ENCODE assay signal across 1 cellular context in the genomic region with DNA sequence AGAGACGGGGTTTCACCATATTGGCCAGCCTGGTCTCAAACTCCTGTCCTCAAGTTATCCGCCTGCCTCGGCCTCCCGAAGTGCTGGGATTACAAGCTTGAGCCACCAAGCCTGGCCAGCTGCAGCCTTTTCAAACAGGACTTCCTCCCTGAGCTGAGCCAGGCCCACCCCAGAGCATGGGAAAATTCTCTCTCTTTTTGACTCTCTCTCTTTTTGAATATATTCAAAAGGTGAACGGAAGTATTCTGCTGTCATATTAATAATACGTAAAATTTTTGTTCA.
TF ChIP-seq lines count a peak whose summit lies in the region.

No MANE protein-coding gene starts in this region.

TF ChIP-seq in IMR-90, 13 proteins besides CTCF, POLR2A, EP300 and RAD21:
- no peak for TF ChIP-seq CEBPB (IDR thresholded peaks at IDR 0.05; ENCODE audit: low read depth, low read length)
- TF ChIP-seq NFE2L2 (IDR thresholded peaks at IDR 0.05; ENCODE audit: low read depth, low read length), result no peak
- no peak for TF ChIP-seq MAZ (IDR thresholded peaks at IDR 0.05; ENCODE audit: borderline replicate concordance, low read depth, low read length)
- TF ChIP-seq CHD1 (IDR thresholded peaks at IDR 0.05; ENCODE audit: low read depth, low read length), result no peak
- no peak for TF ChIP-seq FOS (IDR thresholded peaks at IDR 0.05; ENCODE audit: low read depth, low read length)
- TF ChIP-seq BHLHE40 (IDR thresholded peaks at IDR 0.05; ENCODE audit: low read depth, low read length), result no peak
- TF ChIP-seq SMC3 (IDR thresholded peaks at IDR 0.05; ENCODE audit: low read depth, low read length), result no peak
- TF ChIP-seq, protein P1, sequence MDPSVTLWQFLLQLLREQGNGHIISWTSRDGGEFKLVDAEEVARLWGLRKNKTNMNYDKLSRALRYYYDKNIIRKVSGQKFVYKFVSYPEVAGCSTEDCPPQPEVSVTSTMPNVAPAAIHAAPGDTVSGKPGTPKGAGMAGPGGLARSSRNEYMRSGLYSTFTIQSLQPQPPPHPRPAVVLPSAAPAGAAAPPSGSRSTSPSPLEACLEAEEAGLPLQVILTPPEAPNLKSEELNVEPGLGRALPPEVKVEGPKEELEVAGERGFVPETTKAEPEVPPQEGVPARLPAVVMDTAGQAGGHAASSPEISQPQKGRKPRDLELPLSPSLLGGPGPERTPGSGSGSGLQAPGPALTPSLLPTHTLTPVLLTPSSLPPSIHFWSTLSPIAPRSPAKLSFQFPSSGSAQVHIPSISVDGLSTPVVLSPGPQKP (IDR thresholded peaks at IDR 0.05; ENCODE audit: borderline replicate concordance, low read depth, low read length), result no peak
- no peak for TF ChIP-seq RFX5 (IDR thresholded peaks at IDR 0.05; ENCODE audit: low read depth, low read length)
- TF ChIP-seq MXI1 (IDR thresholded peaks at IDR 0.05; ENCODE audit: borderline replicate concordance, low read depth, low read length), result no peak
- TF ChIP-seq RCOR1 (IDR thresholded peaks at IDR 0.05; ENCODE audit: insufficient replicate concordance, low read length), result no peak
- TF ChIP-seq, protein P2, sequence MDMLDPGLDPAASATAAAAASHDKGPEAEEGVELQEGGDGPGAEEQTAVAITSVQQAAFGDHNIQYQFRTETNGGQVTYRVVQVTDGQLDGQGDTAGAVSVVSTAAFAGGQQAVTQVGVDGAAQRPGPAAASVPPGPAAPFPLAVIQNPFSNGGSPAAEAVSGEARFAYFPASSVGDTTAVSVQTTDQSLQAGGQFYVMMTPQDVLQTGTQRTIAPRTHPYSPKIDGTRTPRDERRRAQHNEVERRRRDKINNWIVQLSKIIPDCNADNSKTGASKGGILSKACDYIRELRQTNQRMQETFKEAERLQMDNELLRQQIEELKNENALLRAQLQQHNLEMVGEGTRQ (IDR thresholded peaks at IDR 0.05; ENCODE audit: low read depth, low read length), result no peak
- no peak for TF ChIP-seq MAFK (IDR thresholded peaks at IDR 0.05; ENCODE audit: low read depth, low read length)
